9 cellular contexts compared by ENCODE assay signal in genomic region chr20:48723308-48724264, GRCh38.
DNase-seq lines count a peak whose midpoint lies in the region; ATAC-seq and TF ChIP-seq lines count a peak whose summit lies in the region.
"Had no signal": no experiment of that assay in that cellular context is flagged by ENCODE, and none has a peak within 500 bp of the region (broad histone marks: within the 10 kb centered on the region; RNA-seq: fewer than 3 reads in every experiment).

No MANE protein-coding gene starts in this region.

- WGBS in spleen, 5 donors: 30 to 66% (median 62%) methylated on average over 18 to 29 of the region's 29 CpGs

- H3K27ac ChIP-seq in spleen: peak overlapping the region; percentile 16 to 85 (median 82)

- H3K36me3 ChIP-seq in H7 (replicated peaks; ENCODE audit: control insufficient read depth, insufficient read depth, low read length): no peaks in the 10 kb centered on the region
- H3K36me3 ChIP-seq in spleen: peaks cover 0 to 78% (median 26%) of the 10 kb centered on the region in 6 donors
- no peaks in the 10 kb centered on the region for H3K36me3 ChIP-seq in Caco-2 (ENCODE audit: control insufficient read depth, insufficient read depth, low read length)

- H3K9me3 Mint-ChIP-seq in activated naive CD8-positive, alpha-beta T cell treated with anti-CD3 and anti-CD28 coated beads, Interleukin-2, amount 10 ng/mL, durations not matched to agents 7 days and 5 days: no peaks in the 10 kb centered on the region
- H3K9me3 Mint-ChIP-seq in Caco-2 (ENCODE audit: unreplicated experiment): no peaks in the 10 kb centered on the region
- H3K9me3 Mint-ChIP-seq: nephron had no signal

- TF ChIP-seq CTCF in spleen (IDR thresholded peaks at IDR 0.05 in 8 of 11, conservative IDR thresholded peaks at IDR 0.05 in 3 of 11) (no peak), Caco-2 (IDR thresholded peaks at IDR 0.05; ENCODE audit: insufficient read depth in 1 of 2, low read depth in 1 of 2, low read length in 1 of 2, severe bottlenecking in 1 of 2, unreplicated experiment in 1 of 2) (no peak)

- no peak for ATAC-seq in activated naive CD8-positive, alpha-beta T cell treated with anti-CD3 and anti-CD28 coated beads, Interleukin-2, amount 10 ng/mL, durations not matched to agents 7 days and 5 days (ENCODE audit: low read depth)

- no peaks in the 10 kb centered on the region for H3K9me3 ChIP-seq in spleen
- H3K9me3 ChIP-seq in Caco-2: no peaks in the 10 kb centered on the region

- no peaks in the 10 kb centered on the region for H3K27me3 Mint-ChIP-seq in activated naive CD8-positive, alpha-beta T cell treated with anti-CD3 and anti-CD28 coated beads, Interleukin-2, amount 10 ng/mL, durations not matched to agents 7 days and 5 days
- no peaks in the 10 kb centered on the region for H3K27me3 Mint-ChIP-seq in Caco-2 (ENCODE audit: insufficient read depth, unreplicated experiment)

- no peak for TF ChIP-seq POLR2A in spleen (IDR thresholded peaks at IDR 0.05)

- H3K27ac Mint-ChIP-seq in activated naive CD8-positive, alpha-beta T cell treated with anti-CD3 and anti-CD28 coated beads, Interleukin-2, amount 10 ng/mL, durations not matched to agents 7 days and 5 days: peak overlapping the region; percentile 91
- no peak overlapping the region for H3K27ac Mint-ChIP-seq in Caco-2 (ENCODE audit: unreplicated experiment)
- H3K27ac Mint-ChIP-seq: nephron had no signal

- CTCF ChIA-PET in Caco-2 (lab: Charles Lee): interaction anchor here (0.5 to 2.4 kb wide), 4 partner anchors 66 to 185 kb away, joined by 4 to 13 read pairs (median 6); no protein-coding TSS in a partner anchor

- POLR2A ChIA-PET in activated naive CD8-positive, alpha-beta T cell treated with anti-CD3 and anti-CD28 coated beads, Interleukin-2, amount 10 ng/mL, durations not matched to agents 7 days and 5 days (lab: Charles Lee): interaction anchor here (1.1 to 4.3 kb wide), 3 partner anchors 7 to 103 kb away, joined by 3 to 14 read pairs (median 5); no protein-coding TSS in a partner anchor
- POLR2A ChIA-PET in Caco-2 (lab: Charles Lee): no interaction called here

- peaks cover 56% of the 10 kb centered on the region for H3K36me3 Mint-ChIP-seq in activated naive CD8-positive, alpha-beta T cell treated with anti-CD3 and anti-CD28 coated beads, Interleukin-2, amount 10 ng/mL, durations not matched to agents 7 days and 5 days
- H3K36me3 Mint-ChIP-seq in Caco-2 (ENCODE audit: insufficient read depth, unreplicated experiment): no peaks in the 10 kb centered on the region

- H3K4me1 ChIP-seq in spleen (peaks cover 46 to 97% (median 70%) of the 10 kb centered on the region in 6 donors), Caco-2 (peaks cover 5% of the 10 kb centered on the region; the same call in 1 of the 2 replicates)

- DNase-seq in H7 (peak; percentile 52), hippocampal formation (lab: John Stamatoyannopoulos, UW) (peak; percentile 55 to 69), spleen (peak; percentile 82), OCI-M2 (lab: John Stamatoyannopoulos, UW; ENCODE audit: unreplicated experiment) (no peak), T-helper 2 cell (no peak), NCI-H82 (lab: John Stamatoyannopoulos, UW) (no peak), Caco-2 (no peak)
- DNase-seq in activated naive CD8-positive, alpha-beta T cell treated with anti-CD3 and anti-CD28 coated beads, Interleukin-2, amount 10 ng/mL, durations not matched to agents 7 days and 5 days: no peak

- H3K27me3 ChIP-seq in H7 (ENCODE audit: control insufficient read depth, insufficient read depth, low read length): no peaks in the 10 kb centered on the region
- H3K27me3 ChIP-seq in spleen (replicated peaks in 1 of 7): no peaks in the 10 kb centered on the region
- H3K27me3 ChIP-seq in Caco-2 (replicated peaks; ENCODE audit: control insufficient read depth, insufficient read depth, low read length): no peaks in the 10 kb centered on the region

- BruUV-seq in Caco-2 (replicated peaks; lab: Mats Ljungman, UMichigan): no TSS peak

- intact Hi-C loops in spleen (cut with DNase I; ENCODE audit: low total_unique reads): no loop called here
- intact Hi-C loops in Caco-2 (cut with micrococcal nuclease; ENCODE audit: unreplicated experiment): no loop called here

- H3K4me3 Mint-ChIP-seq in activated naive CD8-positive, alpha-beta T cell treated with anti-CD3 and anti-CD28 coated beads, Interleukin-2, amount 10 ng/mL, durations not matched to agents 7 days and 5 days: no peak overlapping the region
- H3K4me3 Mint-ChIP-seq in Caco-2 (ENCODE audit: unreplicated experiment): no peak overlapping the region
- H3K4me3 Mint-ChIP-seq: nephron had no signal

- H3K4me1 Mint-ChIP-seq in activated naive CD8-positive, alpha-beta T cell treated with anti-CD3 and anti-CD28 coated beads, Interleukin-2, amount 10 ng/mL, durations not matched to agents 7 days and 5 days: peaks cover 63% of the 10 kb centered on the region
- peaks cover 8% of the 10 kb centered on the region for H3K4me1 Mint-ChIP-seq in Caco-2 (ENCODE audit: low read depth, unreplicated experiment)

- H3K4me3 ChIP-seq in H7 (ENCODE audit: insufficient read depth, low read depth, low read length): no peak overlapping the region
- peak overlapping the region in 1 of 8 donors; percentile 49 for H3K4me3 ChIP-seq in spleen
- no peak overlapping the region for H3K4me3 ChIP-seq in Caco-2 (ENCODE audit: low read depth, low read length)

Comparison
In these comparisons a context has a peak if more than half of its experiments do, and no peak if none do; other contexts are left out.
1. DNase-seq: peak in H7 (single experiment), hippocampal formation (2 of 2) and spleen (single experiment); none in activated naive CD8-positive, alpha-beta T cell treated with anti-CD3 and anti-CD28 coated beads, Interleukin-2, amount 10 ng/mL, durations not matched to agents 7 days and 5 days (single experiment), OCI-M2 (single experiment), T-helper 2 cell (0 of 5), NCI-H82 (single experiment) and Caco-2 (0 of 2).